1 cellular context compared by ENCODE assay signal in the genomic region with DNA sequence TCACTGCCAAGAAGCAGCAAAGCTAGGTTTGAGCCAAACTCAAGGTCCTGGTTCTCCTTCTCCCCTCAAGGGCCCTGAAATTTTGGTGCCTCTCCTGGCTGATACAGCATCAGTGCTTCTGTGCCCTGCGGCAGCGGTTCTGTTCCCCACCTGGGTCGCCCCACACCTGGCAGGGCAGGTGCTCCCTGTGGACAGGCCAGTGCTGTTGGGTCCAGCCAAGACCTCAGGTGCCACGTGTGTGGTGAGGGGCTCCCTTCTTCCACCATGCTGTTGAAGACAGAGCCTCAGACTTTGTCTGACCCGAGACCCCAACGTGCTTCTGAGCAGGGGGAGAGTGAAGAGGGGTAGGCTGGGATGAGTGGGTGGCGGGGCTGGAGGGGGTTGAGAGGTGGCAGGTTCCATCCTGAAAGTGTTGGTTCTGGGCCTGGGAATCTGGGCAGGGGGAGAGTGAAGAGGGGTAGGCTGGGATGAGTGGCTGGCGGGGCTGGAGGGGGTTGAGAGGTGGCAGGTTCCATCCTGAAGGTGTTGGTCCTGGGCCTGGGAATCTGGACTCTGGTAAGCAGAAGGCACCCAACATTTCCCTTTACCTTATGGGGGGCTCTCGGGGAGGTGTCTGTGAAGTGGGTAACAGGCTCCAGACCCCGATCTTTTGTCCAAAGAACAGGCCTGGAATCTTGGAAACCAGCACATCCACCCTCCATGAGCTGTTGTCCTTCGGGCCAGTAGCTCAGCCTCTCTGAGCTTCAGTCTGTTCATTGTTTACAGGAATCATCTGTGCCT.
A peak's percentile ranks its signal among the peaks of the same experiment; 100 is the strongest.
TF ChIP-seq lines count a peak whose summit lies in the region.

No MANE protein-coding gene starts in this region.

TF ChIP-seq in HepG2, 621 proteins besides CTCF, POLR2A, EP300 and RAD21:
- no peak for TF ChIP-seq ZSCAN29 (CRISPR knock-in tag; conservative IDR thresholded peaks at IDR 0.05)
- TF ChIP-seq, protein P1, sequence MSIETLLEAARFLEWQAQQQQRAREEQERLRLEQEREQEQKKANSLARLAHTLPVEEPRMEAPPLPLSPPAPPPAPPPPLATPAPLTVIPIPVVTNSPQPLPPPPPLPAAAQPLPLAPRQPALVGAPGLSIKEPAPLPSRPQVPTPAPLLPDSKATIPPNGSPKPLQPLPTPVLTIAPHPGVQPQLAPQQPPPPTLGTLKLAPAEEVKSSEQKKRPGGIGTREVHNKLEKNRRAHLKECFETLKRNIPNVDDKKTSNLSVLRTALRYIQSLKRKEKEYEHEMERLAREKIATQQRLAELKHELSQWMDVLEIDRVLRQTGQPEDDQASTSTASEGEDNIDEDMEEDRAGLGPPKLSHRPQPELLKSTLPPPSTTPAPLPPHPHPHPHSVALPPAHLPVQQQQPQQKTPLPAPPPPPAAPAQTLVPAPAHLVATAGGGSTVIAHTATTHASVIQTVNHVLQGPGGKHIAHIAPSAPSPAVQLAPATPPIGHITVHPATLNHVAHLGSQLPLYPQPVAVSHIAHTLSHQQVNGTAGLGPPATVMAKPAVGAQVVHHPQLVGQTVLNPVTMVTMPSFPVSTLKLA (IDR thresholded peaks at IDR 0.05), result peak; percentile 70
